Comparison of ENCODE assay signal across 8 cellular contexts in genomic region chr5:16600397-16600796, GRCh38. TPM values are rescaled to one million over a fixed set of nuclear protein-coding genes. Genes with fewer than 3 reads are reported as not detected.
DNase-seq lines count a peak whose midpoint lies in the region; ATAC-seq and TF ChIP-seq lines count a peak whose summit lies in the region.

No MANE protein-coding gene starts in this region.

- no peaks in the 10 kb centered on the region for H3K27me3 Mint-ChIP-seq in naive B cell

- H3K27ac ChIP-seq in fibroblast of lung (ENCODE audit: insufficient read depth, low read length), result no peak overlapping the region

- no peaks in the 10 kb centered on the region for H3K79me2 ChIP-seq in fibroblast of lung (ENCODE audit: control insufficient read depth, insufficient read depth, low read length)

- no peak overlapping the region for H2AFZ ChIP-seq in fibroblast of lung (ENCODE audit: low read length)

- no peak overlapping the region for H3K9ac ChIP-seq in fibroblast of lung (ENCODE audit: insufficient read depth, low read length)

- H3K36me3 Mint-ChIP-seq in naive B cell, result peaks cover 22 to 29% of the 10 kb centered on the region in 2 donors

- no peak for ATAC-seq in naive B cell (ENCODE audit: low read depth in 2 of 2)
- no peak for ATAC-seq in GM21737 (IDR thresholded peaks at IDR 0.05; ENCODE audit: unreplicated experiment)

- H3K4me1 Mint-ChIP-seq in naive B cell, result peaks cover 30 to 52% (median 31%) of the 10 kb centered on the region in 3 donors

- in situ Hi-C loops in KBM-7 (cut with MboI; ENCODE audit: low pct_unique_long_range_greater_than_20kb, low sequenced_read_pairs), result no loop called here

- no peaks in the 10 kb centered on the region for H3K9me3 ChIP-seq in fibroblast of lung (ENCODE audit: control insufficient read depth, insufficient read depth, low read depth, low read length)

- H3K4me1 ChIP-seq in fibroblast of lung (ENCODE audit: control insufficient read depth, extremely low read depth, insufficient read depth, low read length), result no peaks in the 10 kb centered on the region

- H3K9me3 Mint-ChIP-seq in naive B cell, result no peaks in the 10 kb centered on the region

- no peak overlapping the region for H3K4me3 ChIP-seq in fibroblast of lung (replicated peaks in 1 of 4; ENCODE audit: control extremely low read depth in 1 of 4, insufficient read depth in 1 of 4, low read depth in 3 of 4, low read length in 4 of 4)

- peaks cover 2% of the 10 kb centered on the region for H3K27me3 ChIP-seq in fibroblast of lung (ENCODE audit: control insufficient read depth, insufficient read depth, low read length)

- peak overlapping the region in 4 of 8 donors; percentile 12 to 79 (median 48) for H3K4me3 Mint-ChIP-seq in naive B cell

- peak; percentile 32 for DNase-seq in CD1c-positive myeloid dendritic cell (ENCODE audit: extremely low spot score)
- peak; percentile 81 for DNase-seq in NCI-H748 treated with DMSO at 0.1 percent for 48 hours (lab: John Stamatoyannopoulos, UW)
- DNase-seq in fibroblast of lung (ENCODE audit: low read depth in 2 of 2), result peak; percentile 14 to 27
- no peak for DNase-seq in naive B cell
- no peak for DNase-seq in GDM1 (lab: John Stamatoyannopoulos, UW)
- no peak for DNase-seq in KBM-7
- no peak for DNase-seq in NCI-H2107 treated with DMSO at 0.1 percent for 48 hours (lab: John Stamatoyannopoulos, UW; ENCODE audit: unreplicated experiment)

- no peak overlapping the region for H3K4me2 ChIP-seq in fibroblast of lung (ENCODE audit: extremely low read depth, insufficient read depth, low read length)

- peak overlapping the region in 5 of 6 donors; percentile 42 to 97 (median 66) for H3K27ac Mint-ChIP-seq in naive B cell

- no peaks in the 10 kb centered on the region for H3K36me3 ChIP-seq in fibroblast of lung (ENCODE audit: control insufficient read depth, insufficient read depth, low read length)

- TF ChIP-seq CTCF in fibroblast of lung (conservative IDR thresholded peaks at IDR 0.05 in 1 of 2, IDR thresholded peaks at IDR 0.05 in 1 of 2; ENCODE audit: low read depth in 1 of 2, low read length in 2 of 2), result no peak

- no peaks in the 10 kb centered on the region for H4K20me1 ChIP-seq in fibroblast of lung (ENCODE audit: control insufficient read depth, extremely low read depth, insufficient read depth, low read length)

RNA-seq across cellular contexts. Expression of gene RETREG1, which starts 16.4 kb away (rescaled TPM):
- 0.51 and 0.99 TPM in 2 replicates for total RNA-seq in fibroblast of lung
- polyA plus RNA-seq in fibroblast of lung (0.19 and 0.41 TPM in 2 replicates), naive B cell (ENCODE audit: low read depth in 6 of 6) (10 to 100 TPM in 5 of 6 donors, 1 to 10 TPM in 1; 7.0 to 55.3 (median 19.6) TPM)
- polyA plus RNA-seq in fibroblast of lung (2012), result 0.08 and 0.36 TPM in 2 replicates
- 0.20 and 0.30 TPM in 2 replicates for polyA minus RNA-seq in fibroblast of lung (ENCODE audit: low replicate concordance)

Comparison
In these comparisons a context has a peak if more than half of its experiments do, and no peak if none do; other contexts are left out.
1. DNase-seq: peak in CD1c-positive myeloid dendritic cell (single experiment), NCI-H748 treated with DMSO at 0.1 percent for 48 hours (single experiment) and fibroblast of lung (2 of 2); none in naive B cell (single experiment), GDM1 (single experiment), KBM-7 (single experiment) and NCI-H2107 treated with DMSO at 0.1 percent for 48 hours (single experiment).
2. RNA of gene RETREG1, which starts 16.4 kb away (polyA plus RNA-seq): 7.0 to 55.3 TPM in naive B cell; 0.08 to 0.41 TPM in fibroblast of lung; every median in the first group is over 4 times any median in the second.